ENCODE assay signal across 17 cellular contexts in genomic region chr12:116582610-116583009, GRCh38. TPM values are rescaled to one million over a fixed set of nuclear protein-coding genes. Genes with fewer than 3 reads are reported as not detected.
DNase-seq lines count a peak whose midpoint lies in the region; ATAC-seq, FAIRE-seq and TF ChIP-seq lines count a peak whose summit lies in the region.
"Had no signal": no experiment of that assay in that cellular context is flagged by ENCODE, and none has a peak within 500 bp of the region (broad histone marks: within the 10 kb centered on the region; RNA-seq: fewer than 3 reads in every experiment).

No MANE protein-coding gene starts in this region.

- peaks cover 9 to 31% (median 18%) of the 10 kb centered on the region in 10 experiments for H3K4me1 ChIP-seq in BLaER1 treated with 17β-estradiol and CSF1 and Interleukin-3, amounts not matched to agents 10 nM and 100 nM
- no peaks in the 10 kb centered on the region for H3K4me1 ChIP-seq in astrocyte (ENCODE audit: insufficient read depth, low read length)
- peaks cover 8% of the 10 kb centered on the region for H3K4me1 ChIP-seq in left ventricle myocardium inferior
- H3K4me1 ChIP-seq: vagina had no signal

- 0 out of 22 replicates have a peak, but pooled peaks cover 0 to 4% (median 0%) of the 10 kb centered on the region in 11 experiments for H3K36me3 ChIP-seq in BLaER1 treated with 17β-estradiol and CSF1 and Interleukin-3, amounts not matched to agents 10 nM and 100 nM
- H3K36me3 ChIP-seq in astrocyte (ENCODE audit: insufficient read depth, low read length) (no peaks in the 10 kb centered on the region), left ventricle myocardium inferior (no peaks in the 10 kb centered on the region)
- H3K36me3 ChIP-seq: vagina had no signal

- ATAC-seq in omental fat pad (ENCODE audit: low FRiP score) (peak; percentile 75), SK-N-SH treated with all-trans-retinoic acid at 6 μM for 48 hours (no peak)
- ATAC-seq: stimulated activated naive CD8-positive, alpha-beta T cell treated with anti-CD3 and anti-CD28 coated beads, Interleukin-15, Interleukin-2, amounts not matched to agents 100 U/mL and 50 U/mL, for 24 hours; WTC11 had no signal

- intact Hi-C loops in left ventricle myocardium inferior (cut with micrococcal nuclease) (loop anchor here (10.0 kb wide), 1 partner anchor 68 kb away; no protein-coding TSS in a partner anchor), MCF 10A (cut with micrococcal nuclease) (no loop called here)

- DNase-seq in astrocyte (ENCODE audit: low read depth) (peak; percentile 62), left ventricle myocardium inferior (peak; percentile 56), omental fat pad (ENCODE audit: low spot score) (no peak), endothelial cell (ENCODE audit: low spot score) (no peak), MCF 10A (ENCODE audit: unreplicated experiment) (no peak)
- no peak for DNase-seq in activated CD4-positive, alpha-beta T cell treated with anti-CD3 and anti-CD28 coated beads, Interleukin-2, amount 50 U/mL, for 48 hours
- DNase-seq: foreskin melanocyte; Karpas-422; naive B cell; NCI-H1436; NCI-H226; stimulated activated CD4-positive, alpha-beta T cell treated with anti-CD3 and anti-CD28 coated beads, Interleukin-15, amount 100 ng/mL, for 24 hours; stimulated activated naive CD8-positive, alpha-beta T cell treated with anti-CD3 and anti-CD28 coated beads, Interleukin-15, Interleukin-2, amounts not matched to agents 100 U/mL and 50 U/mL, for 24 hours had no signal

- peaks cover 13 to 57% (median 21%) of the 10 kb centered on the region in 11 experiments for H3K9me3 ChIP-seq in BLaER1 treated with 17β-estradiol and CSF1 and Interleukin-3, amounts not matched to agents 10 nM and 100 nM (replicated peaks in 1 of 11)
- peaks cover 7% of the 10 kb centered on the region for H3K9me3 ChIP-seq in astrocyte (ENCODE audit: insufficient read depth, low read depth, low read length)
- peaks cover 18% of the 10 kb centered on the region for H3K9me3 ChIP-seq in left ventricle myocardium inferior (replicated peaks)
- H3K9me3 ChIP-seq: vagina had no signal

- peak overlapping the region in 3 of 11 experiments; percentile 13 to 18 (median 15); a peak in 1 of 22 replicates for H3K9ac ChIP-seq in BLaER1 treated with 17β-estradiol and CSF1 and Interleukin-3, amounts not matched to agents 10 nM and 100 nM
- no peak overlapping the region for H3K9ac ChIP-seq in astrocyte (ENCODE audit: low read length)

- no peak overlapping the region for H3K4me3 Mint-ChIP-seq in astrocyte (ENCODE audit: unreplicated experiment)
- H3K4me3 Mint-ChIP-seq in endothelial cell (ENCODE audit: unreplicated experiment): no peak overlapping the region
- H3K4me3 Mint-ChIP-seq in MCF 10A (ENCODE audit: unreplicated experiment): no peak overlapping the region
- H3K4me3 Mint-ChIP-seq: WTC11 had no signal

- no peaks in the 10 kb centered on the region for H3K27me3 ChIP-seq in BLaER1 treated with 17β-estradiol and CSF1 and Interleukin-3, amounts not matched to agents 10 nM and 100 nM
- H3K27me3 ChIP-seq in astrocyte (ENCODE audit: insufficient read depth, low read length): no peaks in the 10 kb centered on the region
- peaks cover 34% of the 10 kb centered on the region for H3K27me3 ChIP-seq in left ventricle myocardium inferior (ENCODE audit: low read depth)
- H3K27me3 ChIP-seq: vagina had no signal

- H4K20me1 ChIP-seq in BLaER1 treated with 17β-estradiol and CSF1 and Interleukin-3, amounts not matched to agents 10 nM and 100 nM: no peaks in the 10 kb centered on the region
- H4K20me1 ChIP-seq in astrocyte (ENCODE audit: insufficient read depth, low read length): no peaks in the 10 kb centered on the region

- H3K9me3 Mint-ChIP-seq in astrocyte (ENCODE audit: unreplicated experiment) (peaks cover 13% of the 10 kb centered on the region), endothelial cell (ENCODE audit: unreplicated experiment) (no peaks in the 10 kb centered on the region), MCF 10A (ENCODE audit: unreplicated experiment) (peaks cover 7% of the 10 kb centered on the region)

- no peak for FAIRE-seq in astrocyte (lab: Jason Lieb, UNC)

- BruUV-seq in MCF 10A (replicated peaks; lab: Mats Ljungman, UMichigan): no TSS peak

- no peaks in the 10 kb centered on the region for H3K79me2 ChIP-seq in astrocyte (ENCODE audit: insufficient read depth, low read length)

- H3K4me3 ChIP-seq in BLaER1 treated with 17β-estradiol and CSF1 and Interleukin-3, amounts not matched to agents 10 nM and 100 nM: no peak overlapping the region
- no peak overlapping the region for H3K4me3 ChIP-seq in astrocyte (ENCODE audit: insufficient read depth, low read depth, low read length)
- H3K4me3 ChIP-seq in left ventricle myocardium inferior: no peak overlapping the region
- H3K4me3 ChIP-seq: vagina had no signal

- H3K36me3 Mint-ChIP-seq in astrocyte (ENCODE audit: low read depth, unreplicated experiment) (peaks cover 3% of the 10 kb centered on the region), endothelial cell (ENCODE audit: low read depth, unreplicated experiment) (no peaks in the 10 kb centered on the region), MCF 10A (ENCODE audit: insufficient read depth, unreplicated experiment) (no peaks in the 10 kb centered on the region)
- H3K36me3 Mint-ChIP-seq: naive B cell had no signal

- POLR2A ChIA-PET in MCF 10A (lab: Yijun Ruan, JAX): no interaction called here

- H2AFZ ChIP-seq in astrocyte (ENCODE audit: low read depth, low read length): no peak overlapping the region

- peak overlapping the region; percentile 24 for H3K27ac Mint-ChIP-seq in astrocyte (ENCODE audit: unreplicated experiment)
- H3K27ac Mint-ChIP-seq in endothelial cell (ENCODE audit: unreplicated experiment): no peak overlapping the region
- H3K27ac Mint-ChIP-seq in MCF 10A (ENCODE audit: low read depth, unreplicated experiment): no peak overlapping the region
- H3K27ac Mint-ChIP-seq: WTC11 had no signal

- H3K4me2 ChIP-seq in BLaER1 treated with 17β-estradiol and CSF1 and Interleukin-3, amounts not matched to agents 10 nM and 100 nM: peak overlapping the region; percentile 7 to 60 (median 50); a peak in 21 of 22 replicates
- H3K4me2 ChIP-seq in astrocyte (ENCODE audit: low read length): no peak overlapping the region

- CTCF ChIA-PET in MCF 10A (lab: Yijun Ruan, JAX): interaction anchor here (0.8 kb wide), 1 partner anchor 13 kb away, joined by 4 read pairs; no protein-coding TSS in a partner anchor

- TF ChIP-seq CTCF in astrocyte (IDR thresholded peaks at IDR 0.05; ENCODE audit: insufficient read depth, low read depth, low read length) (no peak), left ventricle myocardium inferior (IDR thresholded peaks at IDR 0.05; ENCODE audit: borderline replicate concordance) (no peak), omental fat pad (IDR thresholded peaks at IDR 0.05) (no peak), endothelial cell (IDR thresholded peaks at IDR 0.05; ENCODE audit: unreplicated experiment) (no peak), MCF 10A (IDR thresholded peaks at IDR 0.05; ENCODE audit: unreplicated experiment) (no peak)

- H3K27ac ChIP-seq in BLaER1 treated with 17β-estradiol and CSF1 and Interleukin-3, amounts not matched to agents 10 nM and 100 nM: peak overlapping the region in 6 of 11 experiments; percentile 1 to 34 (median 19); a peak in 5 of 22 replicates
- no peak overlapping the region for H3K27ac ChIP-seq in astrocyte (ENCODE audit: low read depth, low read length)
- H3K27ac ChIP-seq in left ventricle myocardium inferior (replicated peaks): no peak overlapping the region
- H3K27ac ChIP-seq: vagina had no signal

- H3K27me3 Mint-ChIP-seq in astrocyte (ENCODE audit: low read depth, unreplicated experiment): peaks cover 5% of the 10 kb centered on the region
- no peaks in the 10 kb centered on the region for H3K27me3 Mint-ChIP-seq in endothelial cell (ENCODE audit: unreplicated experiment)
- H3K27me3 Mint-ChIP-seq in MCF 10A (ENCODE audit: insufficient read depth, unreplicated experiment): no peaks in the 10 kb centered on the region
- H3K27me3 Mint-ChIP-seq: naive B cell had no signal

- H3K4me1 Mint-ChIP-seq in astrocyte (ENCODE audit: low read depth, unreplicated experiment) (peaks cover 3% of the 10 kb centered on the region), endothelial cell (ENCODE audit: unreplicated experiment) (no peaks in the 10 kb centered on the region), MCF 10A (ENCODE audit: insufficient read depth, unreplicated experiment) (no peaks in the 10 kb centered on the region)

TF ChIP-seq in SK-N-SH treated with all-trans-retinoic acid at 6 μM for 48 hours, 23 proteins besides CTCF, POLR2A, EP300 and RAD21 (continues in another document):
- TF ChIP-seq CSRNP3 (CRISPR knock-in tag; IDR thresholded peaks at IDR 0.05) (no peak), PPARA (CRISPR knock-in tag; IDR thresholded peaks at IDR 0.05; ENCODE audit: borderline replicate concordance) (no peak), ESRRG (CRISPR knock-in tag; IDR thresholded peaks at IDR 0.05) (no peak), OSR1 (CRISPR knock-in tag; IDR thresholded peaks at IDR 0.05) (no peak), ZNF565 (CRISPR knock-in tag; conservative IDR thresholded peaks at IDR 0.05; ENCODE audit: low read depth) (no peak), ZC3H10 (CRISPR knock-in tag; IDR thresholded peaks at IDR 0.05) (no peak)

RNA-seq across cellular contexts. Expression of gene MAP1LC3B2, which starts 23.4 kb away (rescaled TPM):
- 5.2 and 5.8 TPM in 2 replicates for total RNA-seq in astrocyte
- total RNA-seq in left ventricle myocardium inferior: 2.9 TPM
- 1 to 10 TPM in 2 of 4 donors, not detected in 2; 1.7 to 7.1 TPM for total RNA-seq in omental fat pad
- total RNA-seq in endothelial cell (ENCODE audit: unreplicated experiment): not detected
- 3.4 and 5.1 TPM in 2 replicates for total RNA-seq in MCF 10A (2022)
- total RNA-seq: vagina had no signal

Comparison
In these comparisons a context has a peak if more than half of its experiments do, and no peak if none do; other contexts are left out.
1. H3K27ac ChIP-seq: peak in BLaER1 treated with 17β-estradiol and CSF1 and Interleukin-3, amounts not matched to agents 10 nM and 100 nM (6 of 11); none in astrocyte (single experiment) and left ventricle myocardium inferior (single experiment).
2. DNase-seq: peak in astrocyte (single experiment) and left ventricle myocardium inferior (single experiment); none in omental fat pad (single experiment), endothelial cell (single experiment), MCF 10A (single experiment) and activated CD4-positive, alpha-beta T cell treated with anti-CD3 and anti-CD28 coated beads, Interleukin-2, amount 50 U/mL, for 48 hours (0 of 2).